ENCODE assay signal across 7 cellular contexts in genomic region chr2:102142829-102143449, GRCh38. TPM values are rescaled to one million over a fixed set of nuclear protein-coding genes. Genes with fewer than 3 reads are reported as not detected.
A peak's percentile ranks its signal among the peaks of the same experiment; 100 is the strongest.
DNase-seq lines count a peak whose midpoint lies in the region; ATAC-seq and TF ChIP-seq lines count a peak whose summit lies in the region.

No MANE protein-coding gene starts in this region.

- ATAC-seq in left lung (peak; percentile 15), thoracic aorta (ENCODE audit: insufficient number of reproducible peaks, low FRiP score, low read depth) (no peak)

- intact Hi-C loops in left lung (cut with DNase I): loop anchor here in 1 of 2 donors (10.0 kb wide), 1 partner anchor 118 kb away; no protein-coding TSS in a partner anchor

- H3K27ac ChIP-seq in brain microvascular endothelial cell: peak overlapping the region; percentile 93
- peak overlapping the region; percentile 92 to 96 for H3K27ac ChIP-seq in left lung
- H3K27ac ChIP-seq in thoracic aorta: peak overlapping the region; percentile 82 to 94

- H3K4me3 ChIP-seq in MG63 (peak overlapping the region; percentile 50), brain microvascular endothelial cell (ENCODE audit: low read depth, low read length) (peak overlapping the region; percentile 77), left lung (peak overlapping the region; percentile 58 to 64), thoracic aorta (peak overlapping the region; percentile 76)

- H3K4me1 ChIP-seq in left lung (peaks cover 8 to 86% of the 10 kb centered on the region in 2 donors), thoracic aorta (ENCODE audit: control insufficient read depth in 1 of 2, low read depth in 2 of 2) (peaks cover 7 to 32% of the 10 kb centered on the region in 2 donors)

- peaks cover 17% of the 10 kb centered on the region; the same call in 1 of the 2 replicates for H3K36me3 ChIP-seq in MG63
- H3K36me3 ChIP-seq in brain microvascular endothelial cell (replicated peaks): peaks cover 16% of the 10 kb centered on the region
- peaks cover 0 to 25% of the 10 kb centered on the region in 2 donors for H3K36me3 ChIP-seq in left lung
- no peaks in the 10 kb centered on the region for H3K36me3 ChIP-seq in thoracic aorta

- TF ChIP-seq CTCF in brain microvascular endothelial cell (IDR thresholded peaks at IDR 0.05; ENCODE audit: low read depth, low read length, missing control alignments) (no peak), left lung (IDR thresholded peaks at IDR 0.05) (no peak), thoracic aorta (IDR thresholded peaks at IDR 0.05) (no peak)

- in situ Hi-C loops in brain microvascular endothelial cell (cut with HindIII; ENCODE audit: low pct_ligation_motif_present, low sequenced_read_pairs): no loop called here

- H3K9me3 ChIP-seq in MG63 (peaks cover 16% of the 10 kb centered on the region), left lung (peaks cover 0 to 28% of the 10 kb centered on the region in 2 donors), thoracic aorta (peaks cover 5% of the 10 kb centered on the region)

- DNase-seq in MG63 (no peak), brain microvascular endothelial cell (no peak), left lung (no peak), thoracic aorta (ENCODE audit: low spot score) (no peak), NCI-H748 (lab: John Stamatoyannopoulos, UW; ENCODE audit: unreplicated experiment) (no peak), putamen (ENCODE audit: low spot score) (no peak), DMS79 treated with DMSO at 0.1 percent for 48 hours (lab: John Stamatoyannopoulos, UW) (no peak)

- H3K27me3 ChIP-seq in MG63 (no peaks in the 10 kb centered on the region), brain microvascular endothelial cell (replicated peaks) (no peaks in the 10 kb centered on the region), left lung (no peaks in the 10 kb centered on the region), thoracic aorta (replicated peaks; ENCODE audit: insufficient read depth) (no peaks in the 10 kb centered on the region)

RNA-seq across cellular contexts. Expression of gene IL1R1, which starts 0.4 kb away (rescaled TPM):
- 0.82 and 1.4 TPM in 2 replicates for total RNA-seq in MG63 (2014; rRNA removed; shearing (Covaris generic); ENCODE audit: low replicate concordance)
- total RNA-seq in left lung (100 to 1,000 TPM; 142 to 224 TPM), thoracic aorta (100 to 1,000 TPM in 1 of 2 donors, 10 to 100 TPM in 1; 65.1 to 281 TPM)

RNA-seq across cellular contexts. Expression of gene IL1RL2, which starts 43.9 kb away (rescaled TPM):
- total RNA-seq in MG63 (2014; rRNA removed; shearing (Covaris generic); ENCODE audit: low replicate concordance): not detected in 2 replicates
- total RNA-seq in left lung (1 to 10 TPM; 1.5 to 2.5 TPM), thoracic aorta (1 to 10 TPM in 1 of 2 donors, under 1 TPM in 1; 0.68 to 1.3 TPM)

Comparison
In these comparisons a context has a peak if more than half of its experiments do, and no peak if none do; other contexts are left out.
1. RNA of gene IL1R1, which starts 0.4 kb away (total RNA-seq): 65.1 to 281 TPM in thoracic aorta and 142 to 224 TPM in left lung; 0.82 to 1.4 TPM in MG63; every median in the first group is over 10 times any median in the second.
2. Peak in every context shown above with its lines, with median percentiles within 50 percentile points of each other: H3K4me3 ChIP-seq and H3K27ac ChIP-seq.